17 cellular contexts compared by ENCODE assay signal in genomic region chr16:59573528-59574271, GRCh38.
DNase-seq lines count a peak whose midpoint lies in the region; TF ChIP-seq lines count a peak whose summit lies in the region.
"Had no signal": no experiment of that assay in that cellular context is flagged by ENCODE, and none has a peak within 500 bp of the region (broad histone marks: within the 10 kb centered on the region; RNA-seq: fewer than 3 reads in every experiment).

No MANE protein-coding gene starts in this region.

- TF ChIP-seq CTCF in retinal pigment epithelial cell (conservative IDR thresholded peaks at IDR 0.05; ENCODE audit: low read depth, low read length), result no peak
- TF ChIP-seq CTCF in type B pancreatic cell (conservative IDR thresholded peaks at IDR 0.05), result no peak

- H3K36me3 Mint-ChIP-seq in type B pancreatic cell, result no peaks in the 10 kb centered on the region
- H3K36me3 Mint-ChIP-seq: activated naive CD4-positive, alpha-beta T cell treated with anti-CD3 and anti-CD28 coated beads, Interleukin-2, amount 10 ng/mL, durations not matched to agents 7 days and 5 days; CD4-positive, CD25-positive, alpha-beta regulatory T cell had no signal

- H3K4me3 Mint-ChIP-seq in type B pancreatic cell, result no peak overlapping the region
- H3K4me3 Mint-ChIP-seq: activated naive CD4-positive, alpha-beta T cell treated with anti-CD3 and anti-CD28 coated beads, Interleukin-2, amount 10 ng/mL, durations not matched to agents 7 days and 5 days; CD4-positive, CD25-positive, alpha-beta regulatory T cell; central memory CD8-positive, alpha-beta T cell had no signal

- H3K4me3 ChIP-seq in retinal pigment epithelial cell (ENCODE audit: low read length), result no peak overlapping the region

- H3K27ac ChIP-seq in epithelial cell of prostate, result peak overlapping the region; percentile 44

- H3K4me1 Mint-ChIP-seq in type B pancreatic cell (ENCODE audit: unreplicated experiment), result no peaks in the 10 kb centered on the region
- H3K4me1 Mint-ChIP-seq: activated naive CD4-positive, alpha-beta T cell treated with anti-CD3 and anti-CD28 coated beads, Interleukin-2, amount 10 ng/mL, durations not matched to agents 7 days and 5 days; CD4-positive, CD25-positive, alpha-beta regulatory T cell; central memory CD8-positive, alpha-beta T cell had no signal

- H3K27me3 Mint-ChIP-seq in type B pancreatic cell, result no peaks in the 10 kb centered on the region
- H3K27me3 Mint-ChIP-seq: activated naive CD4-positive, alpha-beta T cell treated with anti-CD3 and anti-CD28 coated beads, Interleukin-2, amount 10 ng/mL, durations not matched to agents 7 days and 5 days; CD4-positive, CD25-positive, alpha-beta regulatory T cell; central memory CD8-positive, alpha-beta T cell had no signal

- H3K27ac Mint-ChIP-seq in type B pancreatic cell, result no peak overlapping the region
- H3K27ac Mint-ChIP-seq: activated naive CD4-positive, alpha-beta T cell treated with anti-CD3 and anti-CD28 coated beads, Interleukin-2, amount 10 ng/mL, durations not matched to agents 7 days and 5 days; CD4-positive, CD25-positive, alpha-beta regulatory T cell had no signal

- no peaks in the 10 kb centered on the region for H3K9me3 Mint-ChIP-seq in type B pancreatic cell
- H3K9me3 Mint-ChIP-seq: activated naive CD4-positive, alpha-beta T cell treated with anti-CD3 and anti-CD28 coated beads, Interleukin-2, amount 10 ng/mL, durations not matched to agents 7 days and 5 days had no signal

- DNase-seq in GM03348 (ENCODE audit: low spot score) (peak; percentile 59), RKO (ENCODE audit: low spot score) (peak; percentile 46), epithelial cell of prostate (ENCODE audit: low read depth, low spot score) (no peak), retinal pigment epithelial cell (ENCODE audit: low read depth) (peak; percentile 64), activated gamma-delta T cell (lab: John Stamatoyannopoulos, UW) (no peak), NCI-H1417 treated with DMSO at 0.1 percent for 48 hours (lab: John Stamatoyannopoulos, UW) (no peak), NCI-H2029 treated with DMSO at 0.1 percent for 48 hours (lab: John Stamatoyannopoulos, UW) (no peak), type B pancreatic cell (ENCODE audit: extremely low spot score, unreplicated experiment) (no peak)
- DNase-seq: activated CD4-positive, CD25-positive, alpha-beta regulatory T cell treated with anti-CD3 and anti-CD28 coated beads, Interleukin-2, amount 50 U/mL, for 72 hours; activated naive CD4-positive, alpha-beta T cell treated with anti-CD3 and anti-CD28 coated beads, Interleukin-2, amount 10 ng/mL, durations not matched to agents 7 days and 5 days; CD4-positive, CD25-positive, alpha-beta regulatory T cell; hypothalamus; left colon; NCI-H2029; Right ventricle myocardium superior; T-helper 2 cell had no signal

Comparison
In these comparisons a context has a peak if more than half of its experiments do, and no peak if none do; other contexts are left out.
1. DNase-seq: peak in GM03348 (single experiment), RKO (single experiment) and retinal pigment epithelial cell (single experiment); none in epithelial cell of prostate (single experiment), activated gamma-delta T cell (single experiment), NCI-H1417 treated with DMSO at 0.1 percent for 48 hours (single experiment), NCI-H2029 treated with DMSO at 0.1 percent for 48 hours (single experiment) and type B pancreatic cell (single experiment).